ENCODE assay signal across 8 cellular contexts in the genomic region with DNA sequence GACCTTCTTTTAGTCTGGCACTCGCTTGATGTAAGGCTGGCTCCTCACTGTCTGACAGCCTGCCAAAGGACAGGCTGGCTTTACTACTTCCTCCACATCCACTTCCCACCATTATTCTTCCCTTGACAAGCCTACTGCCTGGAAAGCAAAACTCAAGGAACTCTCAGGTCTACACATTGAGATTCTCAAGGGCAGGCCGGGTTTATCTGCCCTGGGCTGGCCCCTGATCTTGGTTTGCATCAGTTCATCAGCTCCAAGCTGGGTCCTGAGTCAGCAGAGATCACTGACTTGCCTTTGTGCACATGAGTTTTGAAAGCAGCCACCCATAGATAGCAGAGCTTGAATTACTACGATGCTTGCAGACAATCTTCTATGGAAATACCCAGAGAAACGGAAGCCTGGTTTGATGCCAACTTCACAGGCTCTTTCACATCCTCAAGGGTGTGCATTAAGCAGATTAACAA. TPM values are rescaled to one million over a fixed set of nuclear protein-coding genes. Genes with fewer than 3 reads are reported as not detected.
A peak's percentile ranks its signal among the peaks of the same experiment; 100 is the strongest.
DNase-seq lines count a peak whose midpoint lies in the region; ATAC-seq and TF ChIP-seq lines count a peak whose summit lies in the region.

No MANE protein-coding gene starts in this region.

- no peaks in the 10 kb centered on the region for H3K79me2 ChIP-seq in OCI-LY1 (ENCODE audit: insufficient read depth, low read length)

- H3K4me1 ChIP-seq in OCI-LY1 (ENCODE audit: insufficient read depth, low read length, severe bottlenecking): peaks cover 30% of the 10 kb centered on the region
- no peaks in the 10 kb centered on the region for H3K4me1 ChIP-seq in uterus

- no peak for TF ChIP-seq POLR2A in uterus (IDR thresholded peaks at IDR 0.05)

- H3K4me3 ChIP-seq in GM12865 (ENCODE audit: low read depth, low read length) (no peak overlapping the region), OCI-LY1 (ENCODE audit: low read depth, low read length, poor library complexity, severe bottlenecking) (no peak overlapping the region), uterus (no peak overlapping the region)

- peak; percentile 79 for DNase-seq in GM12865 (ENCODE audit: low read depth)
- no peak for DNase-seq in left cardiac atrium
- DNase-seq in Ammon's horn (ENCODE audit: low spot score): no peak
- DNase-seq in uterus: no peak
- no peak for DNase-seq in NCI-H2081 (lab: John Stamatoyannopoulos, UW)
- DNase-seq in NCI-H2029 (lab: John Stamatoyannopoulos, UW): no peak

- no peaks in the 10 kb centered on the region for H4K20me1 ChIP-seq in OCI-LY1 (ENCODE audit: insufficient read depth, low read length)

- peak overlapping the region; percentile 18; the same call in 1 of the 2 replicates for H3K4me2 ChIP-seq in OCI-LY1 (ENCODE audit: low read length)

- no peak overlapping the region for H2AFZ ChIP-seq in OCI-LY1 (ENCODE audit: low read length)

- H3K9me2 ChIP-seq in OCI-LY1 (ENCODE audit: low read depth, low read length): no peaks in the 10 kb centered on the region

- intact Hi-C loops in left cardiac atrium (cut with DNase I): no loop called here
- intact Hi-C loops in uterus (cut with DNase I; ENCODE audit: low total_unique reads): no loop called here

- H3K27ac ChIP-seq in OCI-LY1 (ENCODE audit: low read depth, low read length, poor library complexity, severe bottlenecking) (peak overlapping the region; percentile 52), uterus (no peak overlapping the region)

- no peaks in the 10 kb centered on the region for H3F3A ChIP-seq in OCI-LY1 (ENCODE audit: insufficient read depth, low read length)

- no peaks in the 10 kb centered on the region for H3K36me3 ChIP-seq in OCI-LY1 (ENCODE audit: insufficient read depth, low read length)
- no peaks in the 10 kb centered on the region for H3K36me3 ChIP-seq in uterus

- ATAC-seq in GM21717 (IDR thresholded peaks at IDR 0.05; ENCODE audit: unreplicated experiment): peak; percentile 60
- ATAC-seq in left cardiac atrium: peak; percentile 42 to 53

- H3K27me3 ChIP-seq in OCI-LY1 (ENCODE audit: insufficient read depth, low read length): no peaks in the 10 kb centered on the region
- H3K27me3 ChIP-seq in uterus: no peaks in the 10 kb centered on the region

- no peak overlapping the region for H3K9ac ChIP-seq in OCI-LY1 (ENCODE audit: low read length)

- no peaks in the 10 kb centered on the region for H3K9me3 ChIP-seq in OCI-LY1 (ENCODE audit: low read length)
- no peaks in the 10 kb centered on the region for H3K9me3 ChIP-seq in uterus

- TF ChIP-seq CTCF in GM12865 (IDR thresholded peaks at IDR 0.05; ENCODE audit: insufficient read depth, low read depth, low read length, missing control alignments) (no peak), OCI-LY1 (IDR thresholded peaks at IDR 0.05; ENCODE audit: low read length) (no peak), uterus (IDR thresholded peaks at IDR 0.05) (no peak)

RNA-seq across cellular contexts. Expression of a gene that starts 53.9 kb away (rescaled TPM):
- total RNA-seq in left cardiac atrium (10 to 100 TPM in 1 of 2 donors, 1 to 10 TPM in 1; 9.1 to 10.4 TPM), uterus (10 to 100 TPM; 10.5 to 77.4 (median 16.9) TPM)
